ENCODE assay signal across 16 cellular contexts in genomic region chr4:186904104-186904503, GRCh38.
DNase-seq lines count a peak whose midpoint lies in the region; ATAC-seq, FAIRE-seq and TF ChIP-seq lines count a peak whose summit lies in the region.
"Had no signal": no experiment of that assay in that cellular context is flagged by ENCODE, and none has a peak within 500 bp of the region (broad histone marks: within the 10 kb centered on the region; RNA-seq: fewer than 3 reads in every experiment).

No MANE protein-coding gene starts in this region.

- no peaks in the 10 kb centered on the region for H3K27me3 ChIP-seq in bronchial epithelial cell (ENCODE audit: control insufficient read depth, insufficient read depth, low read length)
- H3K27me3 ChIP-seq: suprapubic skin had no signal

- FAIRE-seq in bronchial epithelial cell (lab: Jason Lieb, UNC): no peak
- FAIRE-seq: GM12892 had no signal

- no peaks in the 10 kb centered on the region for H3K36me3 Mint-ChIP-seq in activated naive CD8-positive, alpha-beta T cell treated with anti-CD3 and anti-CD28 coated beads, Interleukin-2, amount 50 U/mL, for 24 hours (ENCODE audit: low read depth)
- peaks cover 0 to 8% (median 0%) of the 10 kb centered on the region in 3 donors for H3K36me3 Mint-ChIP-seq in immature natural killer cell
- H3K36me3 Mint-ChIP-seq: activated CD8-positive, alpha-beta memory T cell treated with anti-CD3 and anti-CD28 coated beads, Interleukin-2, amount 10 ng/mL, durations not matched to agents 7 days and 5 days; brain had no signal

- H3K9me3 Mint-ChIP-seq in activated naive CD8-positive, alpha-beta T cell treated with anti-CD3 and anti-CD28 coated beads, Interleukin-2, amount 50 U/mL, for 24 hours: peaks cover 18% of the 10 kb centered on the region
- peaks cover 16 to 52% (median 30%) of the 10 kb centered on the region in 6 donors for H3K9me3 Mint-ChIP-seq in immature natural killer cell

- no peak overlapping the region for H3K4me3 ChIP-seq in bronchial epithelial cell (ENCODE audit: low read depth, low read length)
- H3K4me3 ChIP-seq: suprapubic skin had no signal

- peak; percentile 34 for DNase-seq in AG09319 (ENCODE audit: extremely low read depth, low read depth)
- DNase-seq in LoVo (ENCODE audit: low spot score): peak; percentile 24
- DNase-seq in bronchial epithelial cell (ENCODE audit: low read depth): peak; percentile 96
- no peak for DNase-seq in left lobe of liver (ENCODE audit: low spot score)
- no peak for DNase-seq in activated naive CD8-positive, alpha-beta T cell treated with anti-CD3 and anti-CD28 coated beads, Interleukin-2, amount 50 U/mL, for 24 hours
- DNase-seq in NCI-H1694 (lab: John Stamatoyannopoulos, UW): no peak
- no peak for DNase-seq in NCI-H526 (lab: John Stamatoyannopoulos, UW)
- DNase-seq in immature natural killer cell: no peak
- DNase-seq: activated CD8-positive, alpha-beta memory T cell treated with anti-CD3 and anti-CD28 coated beads, Interleukin-2, amount 10 ng/mL, durations not matched to agents 7 days and 5 days; CD8-positive, alpha-beta memory T cell; hippocampal formation had no signal

- no peaks in the 10 kb centered on the region for H3K36me3 ChIP-seq in bronchial epithelial cell (ENCODE audit: control insufficient read depth, insufficient read depth, low read length)
- H3K36me3 ChIP-seq: suprapubic skin had no signal

- no peaks in the 10 kb centered on the region for H3K27me3 Mint-ChIP-seq in activated naive CD8-positive, alpha-beta T cell treated with anti-CD3 and anti-CD28 coated beads, Interleukin-2, amount 50 U/mL, for 24 hours
- peaks cover 0 to 2% (median 2%) of the 10 kb centered on the region in 3 donors for H3K27me3 Mint-ChIP-seq in immature natural killer cell (ENCODE audit: low read depth in 3 of 3)
- H3K27me3 Mint-ChIP-seq: activated CD8-positive, alpha-beta memory T cell treated with anti-CD3 and anti-CD28 coated beads, Interleukin-2, amount 10 ng/mL, durations not matched to agents 7 days and 5 days; brain had no signal

- ATAC-seq in left lobe of liver: peak; percentile 52
- no peak for ATAC-seq in activated naive CD8-positive, alpha-beta T cell treated with anti-CD3 and anti-CD28 coated beads, Interleukin-2, amount 50 U/mL, for 24 hours
- ATAC-seq: activated CD8-positive, alpha-beta memory T cell treated with anti-CD3 and anti-CD28 coated beads, Interleukin-2, amount 10 ng/mL, durations not matched to agents 7 days and 5 days had no signal

- H3K4me1 Mint-ChIP-seq in activated naive CD8-positive, alpha-beta T cell treated with anti-CD3 and anti-CD28 coated beads, Interleukin-2, amount 50 U/mL, for 24 hours: no peaks in the 10 kb centered on the region
- H3K4me1 Mint-ChIP-seq in immature natural killer cell: no peaks in the 10 kb centered on the region
- H3K4me1 Mint-ChIP-seq: activated CD8-positive, alpha-beta memory T cell treated with anti-CD3 and anti-CD28 coated beads, Interleukin-2, amount 10 ng/mL, durations not matched to agents 7 days and 5 days; CD8-positive, alpha-beta memory T cell had no signal

- TF ChIP-seq CTCF in AG09319 (IDR thresholded peaks at IDR 0.05; ENCODE audit: low read depth, low read length) (no peak), bronchial epithelial cell (IDR thresholded peaks at IDR 0.05; ENCODE audit: insufficient read depth, low read length, severe bottlenecking) (no peak)

- H3K27ac Mint-ChIP-seq in activated naive CD8-positive, alpha-beta T cell treated with anti-CD3 and anti-CD28 coated beads, Interleukin-2, amount 50 U/mL, for 24 hours: no peak overlapping the region
- H3K27ac Mint-ChIP-seq in immature natural killer cell: no peak overlapping the region
- H3K27ac Mint-ChIP-seq: activated CD8-positive, alpha-beta memory T cell treated with anti-CD3 and anti-CD28 coated beads, Interleukin-2, amount 10 ng/mL, durations not matched to agents 7 days and 5 days; nephron; T-helper 1 cell treated with Interleukin-12 subunit alpha and Interleukin-12 subunit beta and Interleukin-4 antibody, amounts not matched to agents 30 μg/mL and 1 μg/mL, for 36 hours had no signal

- H3K4me3 Mint-ChIP-seq in activated naive CD8-positive, alpha-beta T cell treated with anti-CD3 and anti-CD28 coated beads, Interleukin-2, amount 50 U/mL, for 24 hours: no peak overlapping the region
- H3K4me3 Mint-ChIP-seq in immature natural killer cell: no peak overlapping the region
- H3K4me3 Mint-ChIP-seq: activated CD8-positive, alpha-beta memory T cell treated with anti-CD3 and anti-CD28 coated beads, Interleukin-2, amount 10 ng/mL, durations not matched to agents 7 days and 5 days; CD8-positive, alpha-beta memory T cell; nephron; T-helper 1 cell treated with Interleukin-12 subunit alpha and Interleukin-12 subunit beta and Interleukin-4 antibody, amounts not matched to agents 30 μg/mL and 1 μg/mL, for 36 hours had no signal

Comparison
In these comparisons a context has a peak if more than half of its experiments do, and no peak if none do; other contexts are left out.
1. DNase-seq: peak in AG09319 (single experiment), LoVo (single experiment) and bronchial epithelial cell (single experiment); none in left lobe of liver (single experiment), activated naive CD8-positive, alpha-beta T cell treated with anti-CD3 and anti-CD28 coated beads, Interleukin-2, amount 50 U/mL, for 24 hours (single experiment), NCI-H1694 (single experiment), NCI-H526 (0 of 2) and immature natural killer cell (0 of 3).